Comparison of ENCODE assay signal across 10 cellular contexts in the genomic region with DNA sequence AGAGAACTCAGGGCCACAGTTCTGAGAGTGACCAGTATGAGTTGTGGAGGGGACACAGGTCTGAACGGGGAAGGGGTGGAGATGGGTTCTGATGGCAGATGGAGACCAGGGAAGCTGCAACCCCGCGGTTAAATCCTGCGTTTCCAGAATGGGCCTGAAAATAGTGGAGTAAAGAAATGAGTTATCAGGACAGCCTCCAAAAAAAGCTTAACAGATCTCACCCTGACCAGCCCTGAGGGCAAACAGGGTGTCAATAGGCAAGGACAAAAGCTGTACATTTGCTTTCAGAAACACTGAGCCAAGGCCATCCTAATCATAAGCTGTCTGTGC. TPM values are rescaled to one million over a fixed set of nuclear protein-coding genes. Genes with fewer than 3 reads are reported as not detected.
DNase-seq lines count a peak whose midpoint lies in the region; ATAC-seq, FAIRE-seq and TF ChIP-seq lines count a peak whose summit lies in the region.
"Had no signal": no experiment of that assay in that cellular context is flagged by ENCODE, and none has a peak within 500 bp of the region (broad histone marks: within the 10 kb centered on the region; RNA-seq: fewer than 3 reads in every experiment).

No MANE protein-coding gene starts in this region.

- H3K4me3 ChIP-seq in SU-DHL-6 (ENCODE audit: insufficient read depth, low read length, poor library complexity, severe bottlenecking) (peak overlapping the region; percentile 47), skeletal muscle satellite cell (ENCODE audit: low read length) (peak overlapping the region; percentile 79)

- no peak for TF ChIP-seq CTCF in SU-DHL-6 (IDR thresholded peaks at IDR 0.05; ENCODE audit: insufficient read depth, low read length, poor library complexity, severe bottlenecking)
- no peak for TF ChIP-seq CTCF in glutamatergic neuron (IDR thresholded peaks at IDR 0.05; ENCODE audit: partially characterized antibody, unreplicated experiment)

- no peak for DNase-seq in glutamatergic neuron
- DNase-seq in GM19239 (ENCODE audit: insufficient read length, low spot score) = no peak
- DNase-seq in NCI-H774 (lab: John Stamatoyannopoulos, UW) = no peak
- no peak for DNase-seq in DMS 273 treated with DMSO at 0.1 percent for 48 hours (lab: John Stamatoyannopoulos, UW)

- peaks cover 13% of the 10 kb centered on the region for H3K4me1 ChIP-seq in skeletal muscle satellite cell (ENCODE audit: control insufficient read depth, insufficient read depth, low read length)

- H3K9me2 ChIP-seq in SU-DHL-6 (replicated peaks; ENCODE audit: insufficient read depth, low read length) = no peaks in the 10 kb centered on the region

- no peak for FAIRE-seq in GM19239 (lab: Jason Lieb, UNC)
- FAIRE-seq: H54 had no signal

- no peaks in the 10 kb centered on the region for H4K20me1 ChIP-seq in SU-DHL-6 (ENCODE audit: low read depth, low read length)

- no peak overlapping the region for H3K27ac ChIP-seq in SU-DHL-6 (ENCODE audit: low read depth, low read length)

- no peak overlapping the region for H3K27ac Mint-ChIP-seq in glutamatergic neuron (ENCODE audit: unreplicated experiment)

- H3K4me1 Mint-ChIP-seq in glutamatergic neuron (ENCODE audit: low read depth, unreplicated experiment) = no peaks in the 10 kb centered on the region

- H3K27me3 ChIP-seq in SU-DHL-6 (ENCODE audit: low read length) (no peaks in the 10 kb centered on the region), skeletal muscle satellite cell (ENCODE audit: control insufficient read depth, insufficient read depth, low read length) (peaks cover 3% of the 10 kb centered on the region)

- no peaks in the 10 kb centered on the region for H3F3A ChIP-seq in SU-DHL-6 (ENCODE audit: insufficient read depth)

- H3K9me3 ChIP-seq in SU-DHL-6 (ENCODE audit: insufficient read depth, low read length) (no peaks in the 10 kb centered on the region), skeletal muscle satellite cell (replicated peaks; ENCODE audit: low read length) (no peaks in the 10 kb centered on the region)

- H3K4me2 ChIP-seq in SU-DHL-6 (ENCODE audit: low read depth, low read length, poor library complexity, severe bottlenecking) (peak overlapping the region; percentile 52), skeletal muscle satellite cell (ENCODE audit: low read length) (peak overlapping the region; percentile 91)

- H3K36me3 ChIP-seq in SU-DHL-6 (ENCODE audit: low read length) (no peaks in the 10 kb centered on the region), skeletal muscle satellite cell (ENCODE audit: insufficient read depth, low read length) (no peaks in the 10 kb centered on the region)

- ATAC-seq in GM19463 (IDR thresholded peaks at IDR 0.05; ENCODE audit: unreplicated experiment) (peak; percentile 21), HG03520 (IDR thresholded peaks at IDR 0.05; ENCODE audit: unreplicated experiment) (no peak)

- H3K79me2 ChIP-seq in SU-DHL-6 (ENCODE audit: insufficient read depth, low read length) = no peaks in the 10 kb centered on the region

- peaks cover 8% of the 10 kb centered on the region for H3K27me3 Mint-ChIP-seq in glutamatergic neuron (ENCODE audit: unreplicated experiment)

- H3K36me3 Mint-ChIP-seq in glutamatergic neuron (ENCODE audit: unreplicated experiment) = no peaks in the 10 kb centered on the region

- peaks cover 1% of the 10 kb centered on the region for H3K9me3 Mint-ChIP-seq in glutamatergic neuron (ENCODE audit: unreplicated experiment)

- H2AFZ ChIP-seq in SU-DHL-6 (ENCODE audit: low read depth, low read length, severe bottlenecking) = peak overlapping the region; percentile 66

- H3K9ac ChIP-seq in SU-DHL-6 (ENCODE audit: low read length) (peak overlapping the region; percentile 16; the same call in 1 of the 2 replicates), skeletal muscle satellite cell (ENCODE audit: low read depth, low read length) (peak overlapping the region; percentile 70)

- H3K4me3 Mint-ChIP-seq in glutamatergic neuron (ENCODE audit: unreplicated experiment) = peak overlapping the region; percentile 97

RNA-seq across cellular contexts. Expression of a gene that starts 0.6 kb away (rescaled TPM):
- 518 TPM for total RNA-seq in glutamatergic neuron (ENCODE audit: unreplicated experiment)
- total RNA-seq in skeletal muscle satellite cell (2012; rRNA removed) = 0.25 and 0.44 TPM in 2 replicates

RNA-seq across cellular contexts. Expression of a gene that starts 48.8 kb away (rescaled TPM):
- total RNA-seq in glutamatergic neuron (ENCODE audit: unreplicated experiment) = 1.3 TPM
- 0.51 TPM in 1 of 2 replicates, not detected in the other for total RNA-seq in skeletal muscle satellite cell (2012; rRNA removed)
- total RNA-seq: pulmonary artery endothelial cell had no signal
